1 cellular context compared by ENCODE assay signal in genomic region chr10:78255796-78256638, GRCh38.
A peak's percentile ranks its signal among the peaks of the same experiment; 100 is the strongest.
TF ChIP-seq lines count a peak whose summit lies in the region.

No MANE protein-coding gene starts in this region.

TF ChIP-seq in K562, 482 proteins besides CTCF, POLR2A, EP300 and RAD21 (continued from another document and continues in another):
- TF ChIP-seq CUX1 (CRISPR knock-in tag; IDR thresholded peaks at IDR 0.05) = no peak
- no peak; the same call in 1 of the 2 replicates for TF ChIP-seq ZNF644 (tag; IDR thresholded peaks at IDR 0.05; ENCODE audit: low read depth)
- peak; percentile 62 for TF ChIP-seq CEBPB (tag; IDR thresholded peaks at IDR 0.05)
- TF ChIP-seq XRCC3 (IDR thresholded peaks at IDR 0.05) = no peak
- TF ChIP-seq U2AF2 (optimal IDR thresholded peaks at IDR 0.05; ENCODE audit: low read depth, low read length) = no peak
- peak in 1 of 2 experiments; percentile 90; a peak in 2 of 4 replicates for TF ChIP-seq ZNF318 (IDR thresholded peaks at IDR 0.05; ENCODE audit: borderline replicate concordance in 1 of 2, low read depth in 1 of 2)
- TF ChIP-seq RB1 (IDR thresholded peaks at IDR 0.05; ENCODE audit: low read depth) = no peak
- peak; percentile 86 for TF ChIP-seq MTA1 (IDR thresholded peaks at IDR 0.05; ENCODE audit: borderline replicate concordance)
- TF ChIP-seq BRCA1 (IDR thresholded peaks at IDR 0.05) = no peak
- TF ChIP-seq BRCA1 (CRISPR knock-in tag; IDR thresholded peaks at IDR 0.05) = no peak
- TF ChIP-seq, protein P1, sequence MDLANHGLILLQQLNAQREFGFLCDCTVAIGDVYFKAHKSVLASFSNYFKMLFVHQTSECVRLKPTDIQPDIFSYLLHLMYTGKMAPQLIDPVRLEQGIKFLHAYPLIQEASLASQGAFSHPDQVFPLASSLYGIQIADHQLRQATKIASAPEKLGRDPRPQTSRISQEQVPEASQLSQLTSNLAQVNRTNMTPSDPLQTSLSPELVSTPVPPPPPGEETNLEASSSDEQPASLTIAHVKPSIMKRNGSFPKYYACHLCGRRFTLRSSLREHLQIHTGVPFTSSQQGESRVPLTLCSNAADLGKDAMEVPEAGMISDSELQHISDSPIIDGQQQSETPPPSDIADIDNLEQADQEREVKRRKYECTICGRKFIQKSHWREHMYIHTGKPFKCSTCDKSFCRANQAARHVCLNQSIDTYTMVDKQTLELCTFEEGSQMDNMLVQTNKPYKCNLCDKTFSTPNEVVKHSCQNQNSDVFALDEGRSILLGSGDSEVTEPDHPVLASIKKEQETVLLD (IDR thresholded peaks at IDR 0.05) = no peak
- TF ChIP-seq SIRT6 (IDR thresholded peaks at IDR 0.05; ENCODE audit: low read depth, low read length) = no peak
- TF ChIP-seq SREBF2 (CRISPR knock-in tag; IDR thresholded peaks at IDR 0.05) = no peak
- TF ChIP-seq ATF3 (IDR thresholded peaks at IDR 0.05) = peak; percentile 97
- TF ChIP-seq ATF3 (CRISPR knock-in tag; conservative IDR thresholded peaks at IDR 0.05) = peak; percentile 76; the same call in 1 of the 2 replicates
- no peak for TF ChIP-seq RUNX1 (IDR thresholded peaks at IDR 0.05; ENCODE audit: low read depth)
- TF ChIP-seq RBM17 (IDR thresholded peaks at IDR 0.05; ENCODE audit: borderline replicate concordance, low read depth, low read length) = no peak
- no peak; the same call in none of the 2 replicates for TF ChIP-seq RREB1 (CRISPR knock-in tag; IDR thresholded peaks at IDR 0.05)
- TF ChIP-seq POU5F1 (IDR thresholded peaks at IDR 0.05; ENCODE audit: borderline replicate concordance, low read depth, low read length, partially characterized antibody) = no peak
- TF ChIP-seq TCF3 (CRISPR knock-in tag; IDR thresholded peaks at IDR 0.05) = no peak
- TF ChIP-seq HDAC3 (IDR thresholded peaks at IDR 0.05; ENCODE audit: borderline replicate concordance, partially characterized antibody) = peak; percentile 75
- no peak for TF ChIP-seq NFIX (CRISPR knock-in tag; IDR thresholded peaks at IDR 0.05; ENCODE audit: low read depth)
- no peak for TF ChIP-seq EGR1 (conservative IDR thresholded peaks at IDR 0.05)
- TF ChIP-seq MAFG (tag; conservative IDR thresholded peaks at IDR 0.05) = peak; percentile 100
- TF ChIP-seq EZH2 (IDR thresholded peaks at IDR 0.05; ENCODE audit: borderline replicate concordance, low read depth, low read length) = no peak
- TF ChIP-seq JUND (IDR thresholded peaks at IDR 0.05; ENCODE audit: borderline replicate concordance, low read depth, low read length) = peak; percentile 93
- peak; percentile 98; the same call in 2 of the 3 replicates for TF ChIP-seq JUND (tag; IDR thresholded peaks at IDR 0.05; ENCODE audit: borderline replicate concordance, low read depth, low read length)
- TF ChIP-seq, protein P2, sequence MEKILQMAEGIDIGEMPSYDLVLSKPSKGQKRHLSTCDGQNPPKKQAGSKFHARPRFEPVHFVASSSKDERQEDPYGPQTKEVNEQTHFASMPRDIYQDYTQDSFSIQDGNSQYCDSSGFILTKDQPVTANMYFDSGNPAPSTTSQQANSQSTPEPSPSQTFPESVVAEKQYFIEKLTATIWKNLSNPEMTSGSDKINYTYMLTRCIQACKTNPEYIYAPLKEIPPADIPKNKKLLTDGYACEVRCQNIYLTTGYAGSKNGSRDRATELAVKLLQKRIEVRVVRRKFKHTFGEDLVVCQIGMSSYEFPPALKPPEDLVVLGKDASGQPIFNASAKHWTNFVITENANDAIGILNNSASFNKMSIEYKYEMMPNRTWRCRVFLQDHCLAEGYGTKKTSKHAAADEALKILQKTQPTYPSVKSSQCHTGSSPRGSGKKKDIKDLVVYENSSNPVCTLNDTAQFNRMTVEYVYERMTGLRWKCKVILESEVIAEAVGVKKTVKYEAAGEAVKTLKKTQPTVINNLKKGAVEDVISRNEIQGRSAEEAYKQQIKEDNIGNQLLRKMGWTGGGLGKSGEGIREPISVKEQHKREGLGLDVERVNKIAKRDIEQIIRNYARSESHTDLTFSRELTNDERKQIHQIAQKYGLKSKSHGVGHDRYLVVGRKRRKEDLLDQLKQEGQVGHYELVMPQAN (IDR thresholded peaks at IDR 0.05; ENCODE audit: borderline replicate concordance) = no peak
- no peak for TF ChIP-seq ZNF217 (CRISPR knock-in tag; IDR thresholded peaks at IDR 0.05)
- 0 out of 2 replicates have a peak, but pooled peaks have one; percentile 7 for TF ChIP-seq MBD2 (IDR thresholded peaks at IDR 0.05; ENCODE audit: borderline replicate concordance, low read depth)
- peak; percentile 61 for TF ChIP-seq CBFA2T3 (IDR thresholded peaks at IDR 0.05)
- peak; percentile 79 for TF ChIP-seq ZEB2 (IDR thresholded peaks at IDR 0.05)
